ENCODE assay signal across 1 cellular context in the genomic region with DNA sequence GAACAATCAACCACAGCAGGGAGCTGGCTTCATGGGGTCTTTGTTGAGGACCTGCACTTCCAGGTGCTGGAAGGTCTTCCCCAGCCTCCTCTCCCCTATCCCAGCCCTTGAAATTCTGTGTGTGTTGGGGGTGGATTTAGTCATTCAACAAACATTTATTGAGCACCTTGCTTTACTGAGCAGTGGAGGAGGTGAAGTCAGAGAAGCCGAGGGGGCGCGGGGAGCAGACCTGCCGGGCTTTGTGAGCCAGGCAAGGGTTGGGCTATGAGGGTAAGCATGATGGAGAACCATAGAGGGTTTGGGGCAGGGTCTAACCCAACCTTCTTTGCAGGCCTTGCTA.
TF ChIP-seq lines count a peak whose summit lies in the region.

No MANE protein-coding gene starts in this region.

TF ChIP-seq in HepG2, 621 proteins besides CTCF, POLR2A, EP300 and RAD21:
- TF ChIP-seq HDAC1 (CRISPR knock-in tag; IDR thresholded peaks at IDR 0.05) (0 out of 2 replicates have a peak, but pooled peaks have one; percentile 1), ZNF354B (CRISPR knock-in tag; IDR thresholded peaks at IDR 0.05) (0 out of 2 replicates have a peak, but pooled peaks have one; percentile 10), ZNF3 (CRISPR knock-in tag; IDR thresholded peaks at IDR 0.05) (peak; percentile 95), ZNF556 (CRISPR knock-in tag; IDR thresholded peaks at IDR 0.05; ENCODE audit: borderline replicate concordance) (no peak), HNF4G (IDR thresholded peaks at IDR 0.05; ENCODE audit: borderline replicate concordance, low read depth, low read length) (no peak), HNF4G (CRISPR knock-in tag; IDR thresholded peaks at IDR 0.05; ENCODE audit: borderline replicate concordance, low read depth) (0 out of 2 replicates have a peak, but pooled peaks have one; percentile 3), HDAC2 (CRISPR knock-in tag; IDR thresholded peaks at IDR 0.05) (0 out of 2 replicates have a peak, but pooled peaks have one; percentile 1), CEBPG (CRISPR knock-in tag; IDR thresholded peaks at IDR 0.05) (0 out of 2 replicates have a peak, but pooled peaks have one; percentile 1), GTF2F1 (IDR thresholded peaks at IDR 0.05; ENCODE audit: low read length) (no peak)
